In the genomic region with DNA sequence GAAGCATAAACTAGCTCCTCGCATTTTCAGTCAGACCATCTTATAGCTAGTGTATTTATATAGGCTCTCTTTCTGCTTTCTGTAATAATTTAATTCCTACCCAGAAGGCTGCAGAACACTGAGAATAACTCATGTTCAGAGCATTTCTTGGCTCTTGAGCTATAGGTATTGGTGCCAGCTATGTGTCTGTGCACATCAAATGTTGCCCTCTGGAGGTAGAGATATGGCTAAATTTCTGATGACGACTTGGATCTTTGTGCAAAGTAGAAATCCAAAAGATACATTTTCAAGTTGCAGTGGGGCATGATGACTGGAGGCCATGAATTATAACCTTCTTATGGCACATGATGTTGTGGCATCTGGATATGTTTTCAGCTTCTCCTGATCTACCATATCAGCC, we compare ENCODE assay signal across 1 cellular context.
TF ChIP-seq lines count a peak whose summit lies in the region.

No MANE protein-coding gene starts in this region.

TF ChIP-seq in SK-N-SH treated with all-trans-retinoic acid at 6 μM for 48 hours, 23 proteins besides CTCF, POLR2A, EP300 and RAD21 (continued from another document):
- TF ChIP-seq, protein P1, sequence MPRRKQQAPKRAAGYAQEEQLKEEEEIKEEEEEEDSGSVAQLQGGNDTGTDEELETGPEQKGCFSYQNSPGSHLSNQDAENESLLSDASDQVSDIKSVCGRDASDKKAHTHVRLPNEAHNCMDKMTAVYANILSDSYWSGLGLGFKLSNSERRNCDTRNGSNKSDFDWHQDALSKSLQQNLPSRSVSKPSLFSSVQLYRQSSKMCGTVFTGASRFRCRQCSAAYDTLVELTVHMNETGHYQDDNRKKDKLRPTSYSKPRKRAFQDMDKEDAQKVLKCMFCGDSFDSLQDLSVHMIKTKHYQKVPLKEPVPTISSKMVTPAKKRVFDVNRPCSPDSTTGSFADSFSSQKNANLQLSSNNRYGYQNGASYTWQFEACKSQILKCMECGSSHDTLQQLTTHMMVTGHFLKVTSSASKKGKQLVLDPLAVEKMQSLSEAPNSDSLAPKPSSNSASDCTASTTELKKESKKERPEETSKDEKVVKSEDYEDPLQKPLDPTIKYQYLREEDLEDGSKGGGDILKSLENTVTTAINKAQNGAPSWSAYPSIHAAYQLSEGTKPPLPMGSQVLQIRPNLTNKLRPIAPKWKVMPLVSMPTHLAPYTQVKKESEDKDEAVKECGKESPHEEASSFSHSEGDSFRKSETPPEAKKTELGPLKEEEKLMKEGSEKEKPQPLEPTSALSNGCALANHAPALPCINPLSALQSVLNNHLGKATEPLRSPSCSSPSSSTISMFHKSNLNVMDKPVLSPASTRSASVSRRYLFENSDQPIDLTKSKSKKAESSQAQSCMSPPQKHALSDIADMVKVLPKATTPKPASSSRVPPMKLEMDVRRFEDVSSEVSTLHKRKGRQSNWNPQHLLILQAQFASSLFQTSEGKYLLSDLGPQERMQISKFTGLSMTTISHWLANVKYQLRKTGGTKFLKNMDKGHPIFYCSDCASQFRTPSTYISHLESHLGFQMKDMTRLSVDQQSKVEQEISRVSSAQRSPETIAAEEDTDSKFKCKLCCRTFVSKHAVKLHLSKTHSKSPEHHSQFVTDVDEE (CRISPR knock-in tag; IDR thresholded peaks at IDR 0.05): no peak
